Comparison of ENCODE assay signal across 16 cellular contexts in the genomic region with DNA sequence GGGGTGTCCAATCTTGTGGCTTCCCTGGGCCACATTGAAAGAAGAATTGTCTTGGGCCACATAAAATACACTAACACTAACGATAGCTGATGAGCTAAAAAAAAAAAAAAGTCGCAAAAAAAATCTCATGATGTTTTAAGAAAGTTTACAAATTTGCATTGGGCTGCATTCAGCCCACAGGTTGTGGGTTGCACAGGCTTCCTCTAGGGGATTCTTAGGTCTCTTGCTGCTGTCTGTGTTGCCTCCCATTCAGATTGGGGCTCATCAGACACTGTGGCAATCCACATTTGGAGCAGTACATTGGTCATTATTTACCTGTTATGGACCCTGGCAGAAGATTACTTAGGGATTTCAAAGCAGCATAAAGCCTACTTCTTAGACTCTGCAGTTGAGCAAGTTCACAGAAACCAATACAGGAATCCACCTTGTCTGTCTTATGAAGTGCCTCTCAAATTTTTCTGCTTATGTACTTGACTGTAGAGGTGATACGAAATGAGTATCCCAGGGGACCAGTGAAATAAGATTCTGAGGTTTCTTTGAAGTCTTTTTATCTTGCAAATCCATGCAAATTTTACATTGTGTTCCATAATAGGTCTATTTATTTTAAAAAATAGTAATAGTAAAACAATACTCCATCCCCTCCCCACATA.
DNase-seq lines count a peak whose midpoint lies in the region; ATAC-seq and TF ChIP-seq lines count a peak whose summit lies in the region.
"Had no signal": no experiment of that assay in that cellular context is flagged by ENCODE, and none has a peak within 500 bp of the region (broad histone marks: within the 10 kb centered on the region; RNA-seq: fewer than 3 reads in every experiment).

No MANE protein-coding gene starts in this region.

- H3K4me1 ChIP-seq in right lobe of liver = peaks cover 0 to 5% (median 0%) of the 10 kb centered on the region in 4 donors
- H3K4me1 ChIP-seq: Peyer's patch, tibial nerve had no signal

- no peak overlapping the region for H3K4me3 Mint-ChIP-seq in activated naive CD4-positive, alpha-beta T cell treated with anti-CD3 and anti-CD28 coated beads for 36 hours
- H3K4me3 Mint-ChIP-seq: activated naive CD8-positive, alpha-beta T cell treated with anti-CD3 and anti-CD28 coated beads, Interleukin-2, amount 10 ng/mL, durations not matched to agents 7 days and 5 days; dendritic cell treated with granulocyte-macrophage colony-stimulating factor and Interleukin-4, amounts not matched to agents 40 ng/mL and 50 ng/mL, for 4 days; IgD-negative memory B cell; nephron progenitor cell had no signal

- intact Hi-C loops in Right ventricle myocardium inferior (cut with DNase I) = no loop called here
- intact Hi-C loops in activated naive CD4-positive, alpha-beta T cell treated with anti-CD3 and anti-CD28 coated beads for 36 hours (cut with micrococcal nuclease) = no loop called here
- intact Hi-C loops in right lobe of liver (cut with DNase I) = no loop called here

- no peaks in the 10 kb centered on the region for H3K4me1 Mint-ChIP-seq in activated naive CD4-positive, alpha-beta T cell treated with anti-CD3 and anti-CD28 coated beads for 36 hours (ENCODE audit: low read depth)
- H3K4me1 Mint-ChIP-seq: activated naive CD8-positive, alpha-beta T cell treated with anti-CD3 and anti-CD28 coated beads, Interleukin-2, amount 10 ng/mL, durations not matched to agents 7 days and 5 days had no signal

- H3K4me3 ChIP-seq in right lobe of liver = no peak overlapping the region
- H3K4me3 ChIP-seq: Peyer's patch, tibial nerve had no signal

- H3K9me3 ChIP-seq in right lobe of liver = no peaks in the 10 kb centered on the region
- H3K9me3 ChIP-seq: Peyer's patch, tibial nerve had no signal

- ATAC-seq in GM19372 (IDR thresholded peaks at IDR 0.05; ENCODE audit: low read depth, unreplicated experiment) (peak; percentile 91), HG02623 (IDR thresholded peaks at IDR 0.05; ENCODE audit: unreplicated experiment) (peak; percentile 94), HG03432 (IDR thresholded peaks at IDR 0.05; ENCODE audit: unreplicated experiment) (peak; percentile 94), Right ventricle myocardium inferior (no peak), right lobe of liver (no peak)
- ATAC-seq: left cardiac atrium had no signal

- no peak for TF ChIP-seq CTCF in GM13976 (IDR thresholded peaks at IDR 0.05; ENCODE audit: borderline replicate concordance, control extremely low read depth, extremely low read depth, insufficient read depth, missing control alignments)
- TF ChIP-seq CTCF in right lobe of liver (IDR thresholded peaks at IDR 0.05) = no peak

- WGBS in right lobe of liver (ENCODE audit: insufficient coverage, low coverage, low lambda C conversion rate, missing lambda C conversion rate) = 94% methylated on average over 3 of the region's 3 CpGs

- no peaks in the 10 kb centered on the region for H3K36me3 ChIP-seq in right lobe of liver
- H3K36me3 ChIP-seq: Peyer's patch had no signal

- H3K9me3 Mint-ChIP-seq in activated naive CD4-positive, alpha-beta T cell treated with anti-CD3 and anti-CD28 coated beads for 36 hours = no peaks in the 10 kb centered on the region
- H3K9me3 Mint-ChIP-seq: activated naive CD8-positive, alpha-beta T cell treated with anti-CD3 and anti-CD28 coated beads, Interleukin-2, amount 10 ng/mL, durations not matched to agents 7 days and 5 days; dendritic cell treated with granulocyte-macrophage colony-stimulating factor and Interleukin-4, amounts not matched to agents 40 ng/mL and 50 ng/mL, for 4 days; IgD-negative memory B cell; nephron progenitor cell had no signal

- H3K27me3 Mint-ChIP-seq in activated naive CD4-positive, alpha-beta T cell treated with anti-CD3 and anti-CD28 coated beads for 36 hours (ENCODE audit: low read depth) = no peaks in the 10 kb centered on the region
- H3K27me3 Mint-ChIP-seq: activated naive CD8-positive, alpha-beta T cell treated with anti-CD3 and anti-CD28 coated beads, Interleukin-2, amount 10 ng/mL, durations not matched to agents 7 days and 5 days; dendritic cell treated with granulocyte-macrophage colony-stimulating factor and Interleukin-4, amounts not matched to agents 40 ng/mL and 50 ng/mL, for 4 days; IgD-negative memory B cell had no signal

- TF ChIP-seq POLR2A in right lobe of liver (IDR thresholded peaks at IDR 0.05) = no peak

- CTCF ChIA-PET in activated naive CD4-positive, alpha-beta T cell treated with anti-CD3 and anti-CD28 coated beads for 36 hours (lab: Charles Lee) = interaction anchor here (1.1 kb wide), 1 partner anchor 12 kb away, joined by 3 read pairs; no protein-coding TSS in a partner anchor

- in situ Hi-C loops in GM13976 (cut with MboI; ENCODE audit: low sequenced_read_pairs, unreplicated experiment) = no loop called here

- no peak overlapping the region for H3K27ac Mint-ChIP-seq in activated naive CD4-positive, alpha-beta T cell treated with anti-CD3 and anti-CD28 coated beads for 36 hours
- H3K27ac Mint-ChIP-seq: activated naive CD8-positive, alpha-beta T cell treated with anti-CD3 and anti-CD28 coated beads, Interleukin-2, amount 10 ng/mL, durations not matched to agents 7 days and 5 days; dendritic cell treated with granulocyte-macrophage colony-stimulating factor and Interleukin-4, amounts not matched to agents 40 ng/mL and 50 ng/mL, for 4 days; IgD-negative memory B cell had no signal

- DNase-seq in GM13976 (ENCODE audit: low spot score) (peak; percentile 15), OCI-M2 (lab: John Stamatoyannopoulos, UW; ENCODE audit: unreplicated experiment) (no peak), Right ventricle myocardium inferior (ENCODE audit: missing footprints) (no peak), right lobe of liver (no peak)
- no peak for DNase-seq in activated naive CD4-positive, alpha-beta T cell treated with anti-CD3 and anti-CD28 coated beads for 36 hours
- DNase-seq: activated naive CD8-positive, alpha-beta T cell treated with anti-CD3 and anti-CD28 coated beads, Interleukin-2, amount 10 ng/mL, durations not matched to agents 7 days and 5 days; foreskin fibroblast; left cardiac atrium; nephron progenitor cell; Peyer's patch had no signal

- no peak overlapping the region for H3K27ac ChIP-seq in right lobe of liver
- H3K27ac ChIP-seq: Peyer's patch, tibial nerve had no signal

- no peaks in the 10 kb centered on the region for H3K27me3 ChIP-seq in right lobe of liver
- H3K27me3 ChIP-seq: Peyer's patch, tibial nerve had no signal

- peaks cover 12% of the 10 kb centered on the region for H3K36me3 Mint-ChIP-seq in activated naive CD4-positive, alpha-beta T cell treated with anti-CD3 and anti-CD28 coated beads for 36 hours (ENCODE audit: low read depth)

Comparison
In these comparisons a context has a peak if more than half of its experiments do, and no peak if none do; other contexts are left out.
1. ATAC-seq: peak in GM19372 (single experiment), HG02623 (single experiment) and HG03432 (single experiment); none in Right ventricle myocardium inferior (single experiment) and right lobe of liver (0 of 4).